Comparison of ENCODE assay signal across 21 cellular contexts in genomic region chr2:156471772-156472171, GRCh38. TPM values are rescaled to one million over a fixed set of nuclear protein-coding genes. Genes with fewer than 3 reads are reported as not detected.
DNase-seq lines count a peak whose midpoint lies in the region; ATAC-seq and TF ChIP-seq lines count a peak whose summit lies in the region.
"Had no signal": no experiment of that assay in that cellular context is flagged by ENCODE, and none has a peak within 500 bp of the region (broad histone marks: within the 10 kb centered on the region; RNA-seq: fewer than 3 reads in every experiment).

No MANE protein-coding gene starts in this region.

- ATAC-seq in natural killer cell treated with Interleukin-12 subunit alpha and Interleukin-12 subunit beta and Interleukin-15 and Interleukin-18, amount 100 ng/mL, for 72 hours, result no peak
- ATAC-seq in HG03565 (IDR thresholded peaks at IDR 0.05; ENCODE audit: unreplicated experiment), result no peak
- ATAC-seq in stimulated activated naive B cell treated with anti-CD40 and anti-IgM and Interleukin-4, amounts not matched to agents 10 μg/mL and 1 μg/mL and 100 μg/mL, for 72 hours (replicated peaks), result no peak
- ATAC-seq: CD8-positive, alpha-beta T cell had no signal

- peaks cover 20% of the 10 kb centered on the region; the same call in 1 of the 2 replicates for H3K79me2 ChIP-seq in OCI-LY3 (ENCODE audit: low read length)

- no peaks in the 10 kb centered on the region for H3K27me3 Mint-ChIP-seq in dendritic cell treated with granulocyte-macrophage colony-stimulating factor and Interleukin-4, amounts not matched to agents 40 ng/mL and 50 ng/mL, for 4 days
- H3K27me3 Mint-ChIP-seq in natural killer cell treated with Interleukin-12 subunit alpha and Interleukin-12 subunit beta and Interleukin-15 and Interleukin-18, amount 100 ng/mL, for 72 hours, result no peaks in the 10 kb centered on the region
- no peaks in the 10 kb centered on the region for H3K27me3 Mint-ChIP-seq in stimulated activated naive B cell treated with anti-CD40 and anti-IgM and Interleukin-4, amounts not matched to agents 10 μg/mL and 1 μg/mL and 100 μg/mL, for 72 hours
- H3K27me3 Mint-ChIP-seq in activated CD4-positive, alpha-beta memory T cell treated with anti-CD3 and anti-CD28 coated beads for 36 hours, result no peaks in the 10 kb centered on the region
- H3K27me3 Mint-ChIP-seq: IgD-negative memory B cell had no signal

- peaks cover 58% of the 10 kb centered on the region for H3K4me1 Mint-ChIP-seq in dendritic cell treated with granulocyte-macrophage colony-stimulating factor and Interleukin-4, amounts not matched to agents 40 ng/mL and 50 ng/mL, for 4 days (ENCODE audit: low read depth)
- H3K4me1 Mint-ChIP-seq in natural killer cell treated with Interleukin-12 subunit alpha and Interleukin-12 subunit beta and Interleukin-15 and Interleukin-18, amount 100 ng/mL, for 72 hours (ENCODE audit: low read depth in 2 of 2), result peaks cover 47 to 75% of the 10 kb centered on the region in 2 donors
- H3K4me1 Mint-ChIP-seq in stimulated activated naive B cell treated with anti-CD40 and anti-IgM and Interleukin-4, amounts not matched to agents 10 μg/mL and 1 μg/mL and 100 μg/mL, for 72 hours, result peaks cover 33 to 55% of the 10 kb centered on the region in 2 donors
- peaks cover 35% of the 10 kb centered on the region for H3K4me1 Mint-ChIP-seq in activated CD4-positive, alpha-beta memory T cell treated with anti-CD3 and anti-CD28 coated beads for 36 hours (ENCODE audit: low read depth)

- H3K36me3 ChIP-seq in BE2C (no peaks in the 10 kb centered on the region), OCI-LY3 (replicated peaks; ENCODE audit: low read depth, low read length) (no peaks in the 10 kb centered on the region)

- H3K4me3 ChIP-seq in BE2C (ENCODE audit: low read depth, low read length) (no peak overlapping the region), OCI-LY3 (ENCODE audit: low read length) (no peak overlapping the region)
- H3K4me3 ChIP-seq: BLaER1, MG63, Peyer's patch, SJSA1 had no signal

- peaks cover 5% of the 10 kb centered on the region; the same call in 1 of the 2 replicates for H3K4me1 ChIP-seq in BE2C
- H3K4me1 ChIP-seq in OCI-LY3 (ENCODE audit: low read length), result peaks cover 39% of the 10 kb centered on the region

- no peaks in the 10 kb centered on the region for H3K9me3 Mint-ChIP-seq in dendritic cell treated with granulocyte-macrophage colony-stimulating factor and Interleukin-4, amounts not matched to agents 40 ng/mL and 50 ng/mL, for 4 days
- no peaks in the 10 kb centered on the region for H3K9me3 Mint-ChIP-seq in natural killer cell treated with Interleukin-12 subunit alpha and Interleukin-12 subunit beta and Interleukin-15 and Interleukin-18, amount 100 ng/mL, for 72 hours
- no peaks in the 10 kb centered on the region for H3K9me3 Mint-ChIP-seq in stimulated activated naive B cell treated with anti-CD40 and anti-IgM and Interleukin-4, amounts not matched to agents 10 μg/mL and 1 μg/mL and 100 μg/mL, for 72 hours
- no peaks in the 10 kb centered on the region for H3K9me3 Mint-ChIP-seq in activated CD4-positive, alpha-beta memory T cell treated with anti-CD3 and anti-CD28 coated beads for 36 hours
- H3K9me3 Mint-ChIP-seq: CD8-positive, alpha-beta T cell; IgD-negative memory B cell had no signal

- no peak overlapping the region for H3K27ac ChIP-seq in OCI-LY3 (ENCODE audit: low read length)
- H3K27ac ChIP-seq: BLaER1, Peyer's patch, SJSA1 had no signal

- H4K20me1 ChIP-seq in OCI-LY3 (ENCODE audit: insufficient read depth, low read length), result peaks cover 35% of the 10 kb centered on the region

- no peaks in the 10 kb centered on the region for H3K9me3 ChIP-seq in BE2C
- H3K9me3 ChIP-seq in OCI-LY3 (ENCODE audit: insufficient read depth, low read length), result no peaks in the 10 kb centered on the region
- H3K9me3 ChIP-seq: MG63, Peyer's patch, SJSA1 had no signal

- DNase-seq in BE2C (peak; percentile 20), ecto neural progenitor cell (ENCODE audit: low spot score) (no peak)
- no peak for DNase-seq in natural killer cell treated with Interleukin-12 subunit alpha and Interleukin-12 subunit beta and Interleukin-15 and Interleukin-18, amount 100 ng/mL, for 72 hours (ENCODE audit: low spot score)
- DNase-seq in stimulated activated naive B cell treated with anti-CD40 and anti-IgM and Interleukin-4, amounts not matched to agents 10 μg/mL and 1 μg/mL and 100 μg/mL, for 72 hours, result no peak
- DNase-seq in activated CD4-positive, alpha-beta memory T cell treated with anti-CD3 and anti-CD28 coated beads for 36 hours, result no peak
- DNase-seq: Calu3; CD8-positive, alpha-beta T cell; EL; Karpas-422; MG63; NCI-H1092; NCI-H1436 treated with DMSO at 0.1 percent for 48 hours; NCI-H2029; NCI-H526 treated with DMSO at 0.1 percent for 48 hours; Peyer's patch had no signal

- H3K4me3 Mint-ChIP-seq in dendritic cell treated with granulocyte-macrophage colony-stimulating factor and Interleukin-4, amounts not matched to agents 40 ng/mL and 50 ng/mL, for 4 days, result peak overlapping the region; percentile 55
- peak overlapping the region; percentile 18 for H3K4me3 Mint-ChIP-seq in natural killer cell treated with Interleukin-12 subunit alpha and Interleukin-12 subunit beta and Interleukin-15 and Interleukin-18, amount 100 ng/mL, for 72 hours
- H3K4me3 Mint-ChIP-seq in stimulated activated naive B cell treated with anti-CD40 and anti-IgM and Interleukin-4, amounts not matched to agents 10 μg/mL and 1 μg/mL and 100 μg/mL, for 72 hours, result no peak overlapping the region
- no peak overlapping the region for H3K4me3 Mint-ChIP-seq in activated CD4-positive, alpha-beta memory T cell treated with anti-CD3 and anti-CD28 coated beads for 36 hours
- H3K4me3 Mint-ChIP-seq: CD8-positive, alpha-beta T cell had no signal

- intact Hi-C loops in dendritic cell treated with granulocyte-macrophage colony-stimulating factor and Interleukin-4, amounts not matched to agents 40 ng/mL and 50 ng/mL, for 4 days (cut with micrococcal nuclease), result no loop called here
- intact Hi-C loops in activated CD4-positive, alpha-beta memory T cell treated with anti-CD3 and anti-CD28 coated beads for 36 hours (cut with micrococcal nuclease), result loop anchor here (5.0 kb wide), 1 partner anchor 34 kb away; the partner anchor contains the start of gene GPD2

- POLR2A ChIA-PET in activated CD4-positive, alpha-beta memory T cell treated with anti-CD3 and anti-CD28 coated beads for 36 hours (lab: Charles Lee), result no interaction called here

- H3K9ac ChIP-seq in OCI-LY3 (ENCODE audit: low read length), result no peak overlapping the region
- H3K9ac ChIP-seq: BLaER1 had no signal

- H3K36me3 Mint-ChIP-seq in dendritic cell treated with granulocyte-macrophage colony-stimulating factor and Interleukin-4, amounts not matched to agents 40 ng/mL and 50 ng/mL, for 4 days (ENCODE audit: low read depth), result peaks cover 11% of the 10 kb centered on the region
- H3K36me3 Mint-ChIP-seq in natural killer cell treated with Interleukin-12 subunit alpha and Interleukin-12 subunit beta and Interleukin-15 and Interleukin-18, amount 100 ng/mL, for 72 hours, result no peaks in the 10 kb centered on the region
- H3K36me3 Mint-ChIP-seq in stimulated activated naive B cell treated with anti-CD40 and anti-IgM and Interleukin-4, amounts not matched to agents 10 μg/mL and 1 μg/mL and 100 μg/mL, for 72 hours, result peaks cover 6 to 12% of the 10 kb centered on the region in 2 donors
- H3K36me3 Mint-ChIP-seq in activated CD4-positive, alpha-beta memory T cell treated with anti-CD3 and anti-CD28 coated beads for 36 hours, result peaks cover 5% of the 10 kb centered on the region

- TF ChIP-seq CTCF in BE2C (IDR thresholded peaks at IDR 0.05; ENCODE audit: low read depth, low read length), result no peak
- no peak for TF ChIP-seq CTCF in OCI-LY3 (IDR thresholded peaks at IDR 0.05; ENCODE audit: low read depth, low read length)

- H3K27me3 ChIP-seq in BE2C (no peaks in the 10 kb centered on the region), OCI-LY3 (ENCODE audit: low read depth, low read length) (no peaks in the 10 kb centered on the region)
- H3K27me3 ChIP-seq: BLaER1, MG63, Peyer's patch, SJSA1 had no signal

- peak overlapping the region; percentile 76 for H3K4me2 ChIP-seq in OCI-LY3 (ENCODE audit: low read length)
- H3K4me2 ChIP-seq: BLaER1 had no signal

- no peak overlapping the region for H2AFZ ChIP-seq in OCI-LY3 (ENCODE audit: low read depth, low read length)

- CTCF ChIA-PET in activated CD4-positive, alpha-beta memory T cell treated with anti-CD3 and anti-CD28 coated beads for 36 hours (lab: Charles Lee), result no interaction called here

- peak overlapping the region; percentile 74 for H3K27ac Mint-ChIP-seq in dendritic cell treated with granulocyte-macrophage colony-stimulating factor and Interleukin-4, amounts not matched to agents 40 ng/mL and 50 ng/mL, for 4 days
- peak overlapping the region; percentile 6 to 22 for H3K27ac Mint-ChIP-seq in natural killer cell treated with Interleukin-12 subunit alpha and Interleukin-12 subunit beta and Interleukin-15 and Interleukin-18, amount 100 ng/mL, for 72 hours
- H3K27ac Mint-ChIP-seq in stimulated activated naive B cell treated with anti-CD40 and anti-IgM and Interleukin-4, amounts not matched to agents 10 μg/mL and 1 μg/mL and 100 μg/mL, for 72 hours, result no peak overlapping the region
- H3K27ac Mint-ChIP-seq in activated CD4-positive, alpha-beta memory T cell treated with anti-CD3 and anti-CD28 coated beads for 36 hours, result no peak overlapping the region
- H3K27ac Mint-ChIP-seq: CD8-positive, alpha-beta T cell had no signal

RNA-seq across cellular contexts. Expression of gene GPD2, which starts 35.6 kb away (rescaled TPM):
- 1.5 TPM for polyA plus RNA-seq in BE2C (2012; ENCODE audit: insufficient read depth, insufficient read length, low read depth)
- total RNA-seq in natural killer cell treated with Interleukin-12 subunit alpha and Interleukin-12 subunit beta and Interleukin-15 and Interleukin-18, amount 100 ng/mL, for 72 hours, result 10 to 100 TPM; 25.7 to 34.1 TPM
- 10 to 100 TPM; 27.3 to 28.6 TPM for total RNA-seq in activated CD4-positive, alpha-beta memory T cell treated with anti-CD3 and anti-CD28 coated beads for 36 hours

Comparison
In these comparisons a context has a peak if more than half of its experiments do, and no peak if none do; other contexts are left out.
1. H3K27ac Mint-ChIP-seq: peak in dendritic cell treated with granulocyte-macrophage colony-stimulating factor and Interleukin-4, amounts not matched to agents 40 ng/mL and 50 ng/mL, for 4 days (single experiment) and natural killer cell treated with Interleukin-12 subunit alpha and Interleukin-12 subunit beta and Interleukin-15 and Interleukin-18, amount 100 ng/mL, for 72 hours (2 of 2); none in stimulated activated naive B cell treated with anti-CD40 and anti-IgM and Interleukin-4, amounts not matched to agents 10 μg/mL and 1 μg/mL and 100 μg/mL, for 72 hours (single experiment) and activated CD4-positive, alpha-beta memory T cell treated with anti-CD3 and anti-CD28 coated beads for 36 hours (single experiment).
2. H3K4me3 Mint-ChIP-seq: peak in dendritic cell treated with granulocyte-macrophage colony-stimulating factor and Interleukin-4, amounts not matched to agents 40 ng/mL and 50 ng/mL, for 4 days (single experiment) and natural killer cell treated with Interleukin-12 subunit alpha and Interleukin-12 subunit beta and Interleukin-15 and Interleukin-18, amount 100 ng/mL, for 72 hours (single experiment); none in stimulated activated naive B cell treated with anti-CD40 and anti-IgM and Interleukin-4, amounts not matched to agents 10 μg/mL and 1 μg/mL and 100 μg/mL, for 72 hours (0 of 2) and activated CD4-positive, alpha-beta memory T cell treated with anti-CD3 and anti-CD28 coated beads for 36 hours (single experiment).